ENCODE assay signal across 9 cellular contexts in the genomic region with DNA sequence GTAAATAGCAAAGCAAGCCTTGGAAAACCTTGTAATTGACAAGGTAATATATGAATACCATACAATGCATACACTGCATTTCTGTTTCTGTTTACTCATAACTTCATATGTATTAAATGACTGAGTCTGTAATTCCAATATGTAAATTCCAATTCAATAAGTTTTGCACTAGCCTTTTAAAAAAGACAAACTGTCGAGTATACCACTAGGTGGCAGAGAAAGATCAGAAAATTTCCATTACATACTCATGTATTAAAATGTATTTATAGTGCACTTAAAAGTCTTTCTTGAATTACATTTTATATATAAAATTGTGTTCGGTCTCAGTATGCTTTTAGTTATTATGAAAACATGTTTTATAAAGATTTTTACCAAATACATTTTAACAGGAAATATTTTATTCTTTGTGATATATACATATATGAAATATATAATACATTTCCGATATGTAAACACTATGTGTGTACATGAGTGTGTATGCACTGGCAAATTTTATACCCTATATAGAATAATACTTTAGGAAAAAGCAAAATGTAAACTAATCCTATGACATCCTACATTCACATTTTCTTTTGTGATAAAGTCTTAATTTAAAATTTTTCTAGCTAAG.
A peak's percentile ranks its signal among the peaks of the same experiment; 100 is the strongest.
DNase-seq lines count a peak whose midpoint lies in the region; ATAC-seq and TF ChIP-seq lines count a peak whose summit lies in the region.
"Had no signal": no experiment of that assay in that cellular context is flagged by ENCODE, and none has a peak within 500 bp of the region (broad histone marks: within the 10 kb centered on the region; RNA-seq: fewer than 3 reads in every experiment).

No MANE protein-coding gene starts in this region.

- H3K79me2 ChIP-seq in OCI-LY7 (ENCODE audit: insufficient read depth, low read depth, low read length): no peaks in the 10 kb centered on the region

- TF ChIP-seq EP300 in esophagus muscularis mucosa (IDR thresholded peaks at IDR 0.05): no peak

- intact Hi-C loops in OCI-LY7 (cut with micrococcal nuclease; ENCODE audit: unreplicated experiment): loop anchor here (1.0 kb wide), 1 partner anchor 394 kb away; no protein-coding TSS in a partner anchor
- intact Hi-C loops in esophagus muscularis mucosa (cut with DNase I): loop anchor here (5.0 kb wide), 1 partner anchor 393 kb away; no protein-coding TSS in a partner anchor
- intact Hi-C loops in activated CD4-positive, alpha-beta T cell treated with anti-CD3 and anti-CD28 coated beads for 36 hours (cut with DNase I, micrococcal nuclease): loop anchor here (1.0 to 5.0 kb wide), 4 partner anchors 308 to 394 kb away; no protein-coding TSS in a partner anchor

- H3K4me3 ChIP-seq in OCI-LY7 (ENCODE audit: low read depth, low read length, poor library complexity, severe bottlenecking): no peak overlapping the region
- no peak overlapping the region for H3K4me3 ChIP-seq in esophagus muscularis mucosa

- DNase-seq in AG20443 (ENCODE audit: low spot score) (peak; percentile 30), HFFc6 (peak; percentile 36), OCI-LY7 (ENCODE audit: low spot score) (peak; percentile 36), esophagus muscularis mucosa (ENCODE audit: extremely low spot score) (no peak), stromal cell of bone marrow (ENCODE audit: low read depth) (peak; percentile 28), cerebellar nuclear complex (lab: John Stamatoyannopoulos, UW) (no peak)
- DNase-seq in activated CD4-positive, alpha-beta T cell treated with anti-CD3 and anti-CD28 coated beads for 36 hours: no peak
- no peak for DNase-seq in effector memory CD8-positive, alpha-beta T cell

- no peaks in the 10 kb centered on the region for H3K9me3 Mint-ChIP-seq in HFFc6
- no peaks in the 10 kb centered on the region for H3K9me3 Mint-ChIP-seq in activated CD4-positive, alpha-beta T cell treated with anti-CD3 and anti-CD28 coated beads for 36 hours (ENCODE audit: low read depth)
- H3K9me3 Mint-ChIP-seq in effector memory CD8-positive, alpha-beta T cell: peaks cover 3 to 11% of the 10 kb centered on the region in 2 donors
- H3K9me3 Mint-ChIP-seq: central memory CD8-positive, alpha-beta T cell had no signal

- no peaks in the 10 kb centered on the region for H4K20me1 ChIP-seq in OCI-LY7 (ENCODE audit: insufficient read depth, low read length)

- H2AFZ ChIP-seq in OCI-LY7 (ENCODE audit: low read length): no peak overlapping the region

- H3K9me2 ChIP-seq in OCI-LY7 (ENCODE audit: insufficient read depth, low read length): no peaks in the 10 kb centered on the region

- no peaks in the 10 kb centered on the region for H3K27me3 ChIP-seq in esophagus muscularis mucosa

- H3K9me3 ChIP-seq in OCI-LY7 (ENCODE audit: low read length): no peaks in the 10 kb centered on the region
- no peaks in the 10 kb centered on the region for H3K9me3 ChIP-seq in esophagus muscularis mucosa

- no peak overlapping the region for H3K4me2 ChIP-seq in OCI-LY7 (ENCODE audit: low read length)

- BruUV-seq in OCI-LY7 (replicated peaks; lab: Mats Ljungman, UMichigan): no TSS peak

- ATAC-seq in activated CD4-positive, alpha-beta T cell treated with anti-CD3 and anti-CD28 coated beads for 36 hours: no peak
- ATAC-seq in effector memory CD8-positive, alpha-beta T cell (replicated peaks): no peak

- TF ChIP-seq CTCF in HFFc6 (IDR thresholded peaks at IDR 0.05) (peak; percentile 90), OCI-LY7 (conservative IDR thresholded peaks at IDR 0.05; ENCODE audit: low read length) (peak; percentile 80), esophagus muscularis mucosa (IDR thresholded peaks at IDR 0.05) (peak; percentile 37 to 60 (median 57))

- H3K27ac ChIP-seq in OCI-LY7 (ENCODE audit: low read depth, low read length, poor library complexity, severe bottlenecking) (no peak overlapping the region), esophagus muscularis mucosa (replicated peaks in 1 of 4) (no peak overlapping the region)

- H3K4me1 ChIP-seq in OCI-LY7 (ENCODE audit: insufficient read depth, low read length, poor library complexity, severe bottlenecking): no peaks in the 10 kb centered on the region
- H3K4me1 ChIP-seq in esophagus muscularis mucosa: no peaks in the 10 kb centered on the region

- no peak for TF ChIP-seq POLR2A in esophagus muscularis mucosa (IDR thresholded peaks at IDR 0.05; ENCODE audit: low read depth)

- 29% methylated on average over 3 of the region's 3 CpGs for WGBS in esophagus muscularis mucosa

- H3K27ac Mint-ChIP-seq in HFFc6: no peak overlapping the region
- no peak overlapping the region for H3K27ac Mint-ChIP-seq in activated CD4-positive, alpha-beta T cell treated with anti-CD3 and anti-CD28 coated beads for 36 hours
- H3K27ac Mint-ChIP-seq in effector memory CD8-positive, alpha-beta T cell: no peak overlapping the region

- no peaks in the 10 kb centered on the region for H3K36me3 Mint-ChIP-seq in HFFc6 (ENCODE audit: low read depth)
- H3K36me3 Mint-ChIP-seq in activated CD4-positive, alpha-beta T cell treated with anti-CD3 and anti-CD28 coated beads for 36 hours (ENCODE audit: low read depth): no peaks in the 10 kb centered on the region
- no peaks in the 10 kb centered on the region for H3K36me3 Mint-ChIP-seq in effector memory CD8-positive, alpha-beta T cell (ENCODE audit: insufficient read depth)

- H3K27me3 Mint-ChIP-seq in HFFc6 (ENCODE audit: insufficient read depth): no peaks in the 10 kb centered on the region
- H3K27me3 Mint-ChIP-seq in activated CD4-positive, alpha-beta T cell treated with anti-CD3 and anti-CD28 coated beads for 36 hours: no peaks in the 10 kb centered on the region
- H3K27me3 Mint-ChIP-seq in effector memory CD8-positive, alpha-beta T cell: no peaks in the 10 kb centered on the region
- H3K27me3 Mint-ChIP-seq: central memory CD8-positive, alpha-beta T cell had no signal

- H3K36me3 ChIP-seq in OCI-LY7 (ENCODE audit: insufficient read depth, low read length) (no peaks in the 10 kb centered on the region), esophagus muscularis mucosa (no peaks in the 10 kb centered on the region)

- POLR2A ChIA-PET in OCI-LY7 (lab: Charles Lee): interaction anchor here (1.7 kb wide), 1 partner anchor 10 kb away, joined by 5 read pairs; no protein-coding TSS in a partner anchor
- POLR2A ChIA-PET in activated CD4-positive, alpha-beta T cell treated with anti-CD3 and anti-CD28 coated beads for 36 hours (lab: Charles Lee): no interaction called here

- H3K4me1 Mint-ChIP-seq in HFFc6 (ENCODE audit: low read depth): no peaks in the 10 kb centered on the region
- H3K4me1 Mint-ChIP-seq in activated CD4-positive, alpha-beta T cell treated with anti-CD3 and anti-CD28 coated beads for 36 hours: no peaks in the 10 kb centered on the region
- H3K4me1 Mint-ChIP-seq in effector memory CD8-positive, alpha-beta T cell (ENCODE audit: low read depth in 2 of 2): no peaks in the 10 kb centered on the region
- H3K4me1 Mint-ChIP-seq: central memory CD8-positive, alpha-beta T cell had no signal

- CTCF ChIA-PET in OCI-LY7 (lab: Charles Lee; ENCODE audit: unreplicated experiment): no interaction called here
- CTCF ChIA-PET in activated CD4-positive, alpha-beta T cell treated with anti-CD3 and anti-CD28 coated beads for 36 hours (lab: Charles Lee): interaction anchor here (0.6 to 3.3 kb wide), 6 partner anchors 189 to 396 kb away, joined by 3 to 17 read pairs (median 4); no protein-coding TSS in a partner anchor

- no peak overlapping the region for H3K4me3 Mint-ChIP-seq in HFFc6
- H3K4me3 Mint-ChIP-seq in activated CD4-positive, alpha-beta T cell treated with anti-CD3 and anti-CD28 coated beads for 36 hours: no peak overlapping the region
- no peak overlapping the region for H3K4me3 Mint-ChIP-seq in effector memory CD8-positive, alpha-beta T cell
- H3K4me3 Mint-ChIP-seq: central memory CD8-positive, alpha-beta T cell had no signal

Comparison
In these comparisons a context has a peak if more than half of its experiments do, and no peak if none do; other contexts are left out.
1. DNase-seq: peak in AG20443 (single experiment), HFFc6 (single experiment), OCI-LY7 (single experiment) and stromal cell of bone marrow (single experiment); none in esophagus muscularis mucosa (single experiment), cerebellar nuclear complex (0 of 2), activated CD4-positive, alpha-beta T cell treated with anti-CD3 and anti-CD28 coated beads for 36 hours (single experiment) and effector memory CD8-positive, alpha-beta T cell (0 of 3).
2. Peak in every context shown above with its lines, with median percentiles within 50 percentile points of each other: CTCF ChIP-seq.